Comparison of ENCODE assay signal across 8 cellular contexts in genomic region chr7:128530121-128530854, GRCh38. TPM values are rescaled to one million over a fixed set of nuclear protein-coding genes. Genes with fewer than 3 reads are reported as not detected.
DNase-seq lines count a peak whose midpoint lies in the region; ATAC-seq and TF ChIP-seq lines count a peak whose summit lies in the region.
"Not testable (repeated sequence)": the region's sequence is repeated elsewhere in the genome, so short reads cannot be mapped to it uniquely, and the experiment has no call there.

No MANE protein-coding gene starts in this region.

- in situ Hi-C loops in astrocyte of the cerebellum (cut with HindIII; ENCODE audit: low sequenced_read_pairs) = not testable (repeated sequence)

- peak overlapping the region; percentile 88 for H3K27ac ChIP-seq in VCaP
- peak overlapping the region; percentile 96 to 100 for H3K27ac ChIP-seq in ovary
- H3K27ac ChIP-seq in testis = peak overlapping the region; percentile 98 to 99

- H3K27me3 ChIP-seq in ovary, testis: not testable (repeated sequence)

- not testable (repeated sequence) for TF ChIP-seq CTCF in VCaP (conservative IDR thresholded peaks at IDR 0.05); astrocyte of the cerebellum (IDR thresholded peaks at IDR 0.05; ENCODE audit: low read depth, low read length, missing control alignments); ovary (IDR thresholded peaks at IDR 0.05); testis (IDR thresholded peaks at IDR 0.05)

- intact Hi-C loops in left ventricle myocardium superior (cut with micrococcal nuclease); ovary (cut with DNase I); testis (cut with DNase I; ENCODE audit: low total_unique reads): not testable (repeated sequence)

- H3K4me3 ChIP-seq in astrocyte of the cerebellum (ENCODE audit: low read depth, low read length) = peak overlapping the region; percentile 65
- H3K4me3 ChIP-seq in ovary = peak overlapping the region; percentile 77
- peak overlapping the region; percentile 86 to 93 for H3K4me3 ChIP-seq in testis

- H3K36me3 ChIP-seq in ovary; testis (ENCODE audit: low read depth, missing control alignments): not testable (repeated sequence)

- not testable (repeated sequence) for TF ChIP-seq EP300 in ovary (IDR thresholded peaks at IDR 0.05)

- H3K9me3 ChIP-seq in ovary, testis: not testable (repeated sequence)

- H3K4me1 ChIP-seq in ovary (ENCODE audit: insufficient read depth); testis: not testable (repeated sequence)

- TF ChIP-seq POLR2A in ovary (IDR thresholded peaks at IDR 0.05); testis (IDR thresholded peaks at IDR 0.05): not testable (repeated sequence)

- DNase-seq in EL (peak; percentile 5), HuH-7 (ENCODE audit: low spot score) (peak; percentile 10), ovary (peak in 1 of 5 donors; percentile 61)
- not testable (repeated sequence) for DNase-seq in astrocyte of the cerebellum (ENCODE audit: low read depth); left ventricle myocardium superior; testis

- WGBS in ovary, 3 donors = 1 to 4% (median 4%) methylated on average over 8 to 44 of the region's 50 CpGs
- 2 to 3% methylated on average over 7 to 14 of the region's 50 CpGs for WGBS in testis, 2 donors

- ATAC-seq in GM21825 (IDR thresholded peaks at IDR 0.05; ENCODE audit: unreplicated experiment) = peak; percentile 18
- ATAC-seq in left ventricle myocardium superior = peak; percentile 25

RNA-seq across cellular contexts. Expression of gene METTL2B, which starts 53.7 kb away (rescaled TPM):
- total RNA-seq in left ventricle myocardium superior = 19.4 TPM
- total RNA-seq in ovary = 10 to 100 TPM; 11.3 to 31.3 (median 20.3) TPM
- polyA plus RNA-seq in ovary = 10 to 100 TPM in 1 of 2 donors, 1 to 10 TPM in 1; 9.5 to 23.4 TPM
- 10 to 100 TPM; 26.7 to 27.1 TPM for total RNA-seq in testis
- polyA plus RNA-seq in testis (ENCODE audit: insufficient read depth, low read depth, low replicate concordance) = 20.0 TPM
